Comparison of ENCODE assay signal across 1 cellular context in genomic region chr7:152543801-152544200, GRCh38.
TF ChIP-seq lines count a peak whose summit lies in the region.

No MANE protein-coding gene starts in this region.

TF ChIP-seq in H1, 55 proteins besides CTCF, POLR2A, EP300 and RAD21:
- TF ChIP-seq SP2 (IDR thresholded peaks at IDR 0.05; ENCODE audit: low read length) (no peak), CHD7 (IDR thresholded peaks at IDR 0.05; ENCODE audit: insufficient replicate concordance, low read length) (no peak), RXRA (IDR thresholded peaks at IDR 0.05; ENCODE audit: insufficient read depth, low read depth, low read length) (no peak), KDM4A (IDR thresholded peaks at IDR 0.05; ENCODE audit: low read depth, low read length, severe bottlenecking) (peak; percentile 14), ASH2L (IDR thresholded peaks at IDR 0.05; ENCODE audit: low read length) (no peak), TBP (IDR thresholded peaks at IDR 0.05; ENCODE audit: low read depth, low read length) (no peak), USF2 (IDR thresholded peaks at IDR 0.05; ENCODE audit: low read length) (no peak), SP1 (IDR thresholded peaks at IDR 0.05; ENCODE audit: low read depth, low read length) (0 out of 2 replicates have a peak, but pooled peaks have one; percentile 40), GTF2F1 (IDR thresholded peaks at IDR 0.05; ENCODE audit: borderline replicate concordance, low read depth, low read length) (no peak), NANOG (IDR thresholded peaks at IDR 0.05; ENCODE audit: insufficient read depth, low read depth, low read length, poor library complexity, severe bottlenecking) (peak; percentile 35), TAF1 (IDR thresholded peaks at IDR 0.05; ENCODE audit: low read depth, low read length) (no peak), HDAC2 (IDR thresholded peaks at IDR 0.05; ENCODE audit: borderline replicate concordance in 1 of 2, low read depth in 2 of 2, low read length in 2 of 2) (0 out of 4 replicates have a peak, but pooled peaks of 1 of the 2 experiments have one; percentile 55), CHD1 (IDR thresholded peaks at IDR 0.05; ENCODE audit: low read depth, low read length) (no peak)
